6 cellular contexts compared by ENCODE assay signal in the genomic region with DNA sequence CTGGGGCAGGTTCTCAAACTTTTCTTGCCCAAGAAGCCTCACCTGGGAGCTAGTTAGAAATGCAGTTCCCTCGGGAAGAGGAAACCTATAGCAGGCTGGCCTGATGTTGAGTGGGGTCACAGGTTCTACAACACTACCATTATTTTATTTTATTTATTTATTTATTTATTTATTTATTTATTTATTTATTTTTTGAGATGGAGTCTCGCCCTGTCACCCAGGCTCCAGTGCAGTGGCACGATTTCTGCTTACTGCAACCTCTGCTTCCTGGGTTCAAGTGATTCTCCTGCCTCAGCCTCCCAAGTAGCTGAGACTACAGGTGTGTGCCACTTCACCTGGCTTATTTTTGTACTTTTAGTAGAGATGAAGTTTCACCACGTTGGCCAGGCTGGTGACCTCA. TPM values are rescaled to one million over a fixed set of nuclear protein-coding genes. Genes with fewer than 3 reads are reported as not detected.
"Had no signal": no experiment of that assay in that cellular context is flagged by ENCODE, and none has a peak within 500 bp of the region (broad histone marks: within the 10 kb centered on the region; RNA-seq: fewer than 3 reads in every experiment).

No MANE protein-coding gene starts in this region.

RNA-seq across cellular contexts. Expression of a gene that starts 26.4 kb away (rescaled TPM):
- total RNA-seq: activated CD4-positive, alpha-beta T cell treated with anti-CD3 and anti-CD28 coated beads, Interleukin-2, amount 10 ng/mL, durations not matched to agents 24 days and 14 days; activated CD8-positive, alpha-beta memory T cell treated with anti-CD3 and anti-CD28 coated beads for 36 hours; activated naive CD8-positive, alpha-beta T cell treated with anti-CD3 and anti-CD28 coated beads for 36 hours; adrenal gland; cerebellum had no signal
- polyA plus RNA-seq: aorta had no signal
